27 cellular contexts compared by ENCODE assay signal in genomic region chr12:108671110-108671509, GRCh38. TPM values are rescaled to one million over a fixed set of nuclear protein-coding genes. Genes with fewer than 3 reads are reported as not detected.
DNase-seq lines count a peak whose midpoint lies in the region; ATAC-seq, FAIRE-seq and TF ChIP-seq lines count a peak whose summit lies in the region.
"Had no signal": no experiment of that assay in that cellular context is flagged by ENCODE, and none has a peak within 500 bp of the region (broad histone marks: within the 10 kb centered on the region; RNA-seq: fewer than 3 reads in every experiment).

No MANE protein-coding gene starts in this region.

- intact Hi-C loops in CD14-positive monocyte (cut with micrococcal nuclease) (no loop called here), K562 (cut with micrococcal nuclease) (no loop called here)

- H3K27me3 ChIP-seq in K562 (ENCODE audit: control insufficient read depth in 2 of 2, insufficient read depth in 2 of 2, low read length in 2 of 2): no peaks in the 10 kb centered on the region

- WGBS in K562 (ENCODE audit: insufficient coverage, low coverage, missing lambda C conversion rate): 27% methylated on average over 3 of the region's 3 CpGs

- no peak overlapping the region for H2AFZ ChIP-seq in K562 (ENCODE audit: low read depth, low read length)
- H2AFZ ChIP-seq: PC-9 had no signal

- no peak for TF ChIP-seq EP300 in K562 (IDR thresholded peaks at IDR 0.05; ENCODE audit: low read length)

- no peaks in the 10 kb centered on the region for H3K9me1 ChIP-seq in K562 (ENCODE audit: control insufficient read depth, insufficient read depth, low read length)

- 0 out of 4 replicates have a peak overlapping the region, but pooled peaks of 1 of the 2 experiments have one; percentile 14 for H3K9ac ChIP-seq in K562 (ENCODE audit: insufficient read depth in 1 of 2, low read depth in 2 of 2, low read length in 2 of 2)

- peaks cover 7 to 12% of the 10 kb centered on the region in 2 experiments; a peak in 3 of 5 replicates for H3K4me1 ChIP-seq in K562 (replicated peaks in 1 of 2; ENCODE audit: control insufficient read depth in 2 of 2, insufficient read depth in 2 of 2, low read length in 2 of 2)

- no peak for TF ChIP-seq RAD21 in K562 (CRISPR knock-in tag; conservative IDR thresholded peaks at IDR 0.05 in 1 of 2, IDR thresholded peaks at IDR 0.05 in 1 of 2)

- H3K9me3 Mint-ChIP-seq in CD14-positive monocyte: peaks cover 0 to 3% (median 0%) of the 10 kb centered on the region in 7 donors
- H3K9me3 Mint-ChIP-seq in IgD-negative memory B cell: no peaks in the 10 kb centered on the region
- H3K9me3 Mint-ChIP-seq in nephron progenitor cell: no peaks in the 10 kb centered on the region
- H3K9me3 Mint-ChIP-seq: activated CD8-positive, alpha-beta T cell treated with anti-CD3 and anti-CD28 coated beads for 36 hours; activated naive CD8-positive, alpha-beta T cell treated with anti-CD3 and anti-CD28 coated beads, Interleukin-2, amount 10 ng/mL, durations not matched to agents 7 days and 5 days; CD8-positive, alpha-beta memory T cell; naive B cell; stimulated activated naive CD8-positive, alpha-beta T cell treated with anti-CD3 and anti-CD28 coated beads, Interleukin-15, Interleukin-2, amounts not matched to agents 100 ng/mL and 50 ng/mL, for 24 hours had no signal

- CTCF ChIA-PET in K562 (lab: Yijun Ruan, JAX; ENCODE audit: low intra/inter-chr PET ratio): no interaction called here

- no peak overlapping the region for H3K4me3 Mint-ChIP-seq in CD14-positive monocyte
- no peak overlapping the region for H3K4me3 Mint-ChIP-seq in IgD-negative memory B cell
- H3K4me3 Mint-ChIP-seq in nephron progenitor cell: peak overlapping the region; percentile 7
- H3K4me3 Mint-ChIP-seq: activated CD8-positive, alpha-beta T cell treated with anti-CD3 and anti-CD28 coated beads for 36 hours; activated naive CD8-positive, alpha-beta T cell treated with anti-CD3 and anti-CD28 coated beads, Interleukin-2, amount 10 ng/mL, durations not matched to agents 7 days and 5 days; CD8-positive, alpha-beta memory T cell; naive B cell; stimulated activated naive CD8-positive, alpha-beta T cell treated with anti-CD3 and anti-CD28 coated beads, Interleukin-15, Interleukin-2, amounts not matched to agents 100 ng/mL and 50 ng/mL, for 24 hours had no signal

- peaks cover 28% of the 10 kb centered on the region for H3K4me1 Mint-ChIP-seq in CD14-positive monocyte
- H3K4me1 Mint-ChIP-seq in IgD-negative memory B cell: peaks cover 12 to 24% (median 19%) of the 10 kb centered on the region in 3 donors
- H3K4me1 Mint-ChIP-seq in nephron progenitor cell: peaks cover 53% of the 10 kb centered on the region
- H3K4me1 Mint-ChIP-seq: CD8-positive, alpha-beta memory T cell had no signal

- H3K9me3 ChIP-seq in K562 (replicated peaks; ENCODE audit: control insufficient read depth, insufficient read depth, low read depth, low read length): no peaks in the 10 kb centered on the region
- H3K9me3 ChIP-seq: psoas muscle had no signal

- H3K36me3 Mint-ChIP-seq in CD14-positive monocyte: peaks cover 61 to 64% of the 10 kb centered on the region in 2 donors
- peaks cover 12% of the 10 kb centered on the region for H3K36me3 Mint-ChIP-seq in IgD-negative memory B cell
- peaks cover 44% of the 10 kb centered on the region for H3K36me3 Mint-ChIP-seq in nephron progenitor cell (ENCODE audit: low read depth)

- no peak for TF ChIP-seq CTCF in CD14-positive monocyte (IDR thresholded peaks at IDR 0.05)
- no peak for TF ChIP-seq CTCF in K562 (IDR thresholded peaks at IDR 0.05 in 2 of 3, conservative IDR thresholded peaks at IDR 0.05 in 1 of 3; ENCODE audit: insufficient read depth in 2 of 3, low read depth in 1 of 3, low read length in 3 of 3)
- no peak for TF ChIP-seq CTCF in nephron progenitor cell (IDR thresholded peaks at IDR 0.05)

- H3K4me2 ChIP-seq in K562 (ENCODE audit: insufficient read depth, low read length): no peak overlapping the region
- H3K4me2 ChIP-seq: PC-9 had no signal

- no peak overlapping the region for H3K4me3 ChIP-seq in K562
- H3K4me3 ChIP-seq: PC-9, psoas muscle had no signal

- peak overlapping the region; percentile 45; the same call in 2 of the 3 replicates for H3K27ac ChIP-seq in K562 (ENCODE audit: extremely low read depth, low read depth, low read length)

- peaks cover 0 to 2% (median 0%) of the 10 kb centered on the region in 3 donors for H3K27me3 Mint-ChIP-seq in CD14-positive monocyte (ENCODE audit: low read depth in 3 of 3)
- no peaks in the 10 kb centered on the region for H3K27me3 Mint-ChIP-seq in IgD-negative memory B cell
- H3K27me3 Mint-ChIP-seq in nephron progenitor cell (ENCODE audit: low read depth, poor library complexity): no peaks in the 10 kb centered on the region
- H3K27me3 Mint-ChIP-seq: activated CD8-positive, alpha-beta T cell treated with anti-CD3 and anti-CD28 coated beads for 36 hours; activated naive CD8-positive, alpha-beta T cell treated with anti-CD3 and anti-CD28 coated beads, Interleukin-2, amount 10 ng/mL, durations not matched to agents 7 days and 5 days; naive B cell; stimulated activated naive CD8-positive, alpha-beta T cell treated with anti-CD3 and anti-CD28 coated beads, Interleukin-15, Interleukin-2, amounts not matched to agents 100 ng/mL and 50 ng/mL, for 24 hours had no signal

- FAIRE-seq in K562 (lab: Jason Lieb, UNC): peak; percentile 65

- DNase-seq in CD14-positive monocyte (ENCODE audit: low spot score) (no peak), K562 (ENCODE audit: extremely low read depth in 1 of 4, low spot score in 3 of 4) (peak in 1 of 4 experiments; percentile 31), nephron progenitor cell (no peak), amygdala (lab: John Stamatoyannopoulos, UW) (no peak), NK-92 (lab: John Stamatoyannopoulos, UW; ENCODE audit: unreplicated experiment) (no peak), erythroblast (lab: John Stamatoyannopoulos, UW) (no peak), NCI-H82 (lab: John Stamatoyannopoulos, UW) (no peak)
- DNase-seq: activated CD4-positive, CD25-positive, alpha-beta regulatory T cell treated with anti-CD3 and anti-CD28 coated beads, Interleukin-2, amount 50 U/mL, for 72 hours; activated CD8-positive, alpha-beta T cell treated with anti-CD3 and anti-CD28 coated beads for 36 hours; activated naive CD8-positive, alpha-beta T cell treated with anti-CD3 and anti-CD28 coated beads, Interleukin-2, amount 10 ng/mL, durations not matched to agents 7 days and 5 days; CD8-positive, alpha-beta memory T cell; Kasumi-1; naive B cell; NCI-H1092 treated with DMSO at 0.1 percent for 48 hours; NCI-H187 treated with DMSO at 0.1 percent for 48 hours; NCI-H2171 treated with DMSO at 0.1 percent for 48 hours; NCI-H510A treated with DMSO at 0.1 percent for 48 hours; NK-92 treated with Interleukin-12 subunit alpha and Interleukin-12 subunit beta, amount 100 ng/mL, for 24 hours; nucleus accumbens; PC-9; psoas muscle; SHP77 treated with DMSO at 0.1 percent for 48 hours; T1000 had no signal

- H3K27ac Mint-ChIP-seq in CD14-positive monocyte (peak overlapping the region in 6 of 7 donors; percentile 8 to 76 (median 55)), IgD-negative memory B cell (peak overlapping the region in 2 of 3 donors; percentile 51 to 71), nephron progenitor cell (peak overlapping the region; percentile 96)
- H3K27ac Mint-ChIP-seq: activated CD8-positive, alpha-beta T cell treated with anti-CD3 and anti-CD28 coated beads for 36 hours; activated naive CD8-positive, alpha-beta T cell treated with anti-CD3 and anti-CD28 coated beads, Interleukin-2, amount 10 ng/mL, durations not matched to agents 7 days and 5 days; stimulated activated naive CD8-positive, alpha-beta T cell treated with anti-CD3 and anti-CD28 coated beads, Interleukin-15, Interleukin-2, amounts not matched to agents 100 ng/mL and 50 ng/mL, for 24 hours had no signal

- no TSS peak for BruUV-seq in K562 (replicated peaks; lab: Mats Ljungman, UMichigan)

- in situ Hi-C loops in K562 (cut with MboI): no loop called here

- POLR2A ChIA-PET in K562 (lab: Yijun Ruan, JAX): interaction anchor here (0.7 kb wide), 1 partner anchor 137 kb away, joined by 3 read pairs; no protein-coding TSS in a partner anchor

- peaks cover 79% of the 10 kb centered on the region for H3K79me2 ChIP-seq in K562 (ENCODE audit: control insufficient read depth, insufficient read depth, low read length)

- no peaks in the 10 kb centered on the region; the same call in 1 of the 2 replicates for H4K20me1 ChIP-seq in K562 (replicated peaks; ENCODE audit: control insufficient read depth, insufficient read depth, low read length)

- ATAC-seq in K562: peak; percentile 59
- ATAC-seq: activated CD8-positive, alpha-beta T cell treated with anti-CD3 and anti-CD28 coated beads for 36 hours; HCT116; left lobe of liver; psoas muscle had no signal

- H3K36me3 ChIP-seq in K562 (ENCODE audit: control insufficient read depth, insufficient read depth, low read length): peaks cover 62% of the 10 kb centered on the region

- TF ChIP-seq POLR2A in K562 (conservative IDR thresholded peaks at IDR 0.05) (no peak), erythroblast (IDR thresholded peaks at IDR 0.05; ENCODE audit: low read length) (no peak)

TF ChIP-seq in K562, 482 proteins besides CTCF, POLR2A, EP300 and RAD21 (continues in another document):
- TF ChIP-seq ZNF766 (CRISPR knock-in tag; conservative IDR thresholded peaks at IDR 0.05) (0 out of 2 replicates have a peak, but pooled peaks have one; percentile 25), DPF2 (IDR thresholded peaks at IDR 0.05) (peak; percentile 62; the same call in 1 of the 2 replicates)

RNA-seq across cellular contexts. Expression of gene SELPLG, which starts 37.4 kb away (rescaled TPM):
- polyA plus RNA-seq in CD14-positive monocyte (100 to 1,000 TPM; 247 to 349 TPM), IgD-negative memory B cell (37.0 TPM), K562 (2011; rRNA removed) (1.4 and 1.6 TPM in 2 replicates), K562 (2014; fragmentation: Illumina TruSeq; extraction: Trizol) (3.3 and 3.9 TPM in 2 replicates), K562 (2014; fragmentation: Nextera tagmentation; extraction: Ambion mirVana) (under 1 TPM; 0.22 to 0.34 TPM), K562 (2014; rRNA removed) (1.2 and 2.8 TPM in 2 replicates)
- 0.35 and 0.79 TPM in 2 replicates for total RNA-seq in K562 (2011; cell fraction: chromatin; rRNA removed; ENCODE audit: low replicate concordance)
- 1.1 and 1.5 TPM in 2 replicates for total RNA-seq in K562 (2011; cell fraction: nucleolus; rRNA removed)
- total RNA-seq in K562 (2011; cell fraction: nucleoplasm; rRNA removed): 0.59 and 0.69 TPM in 2 replicates
- total RNA-seq in K562 (2014; rRNA removed) (1.7 and 3.4 TPM in 2 replicates), K562 (2014; rRNA removed; fragmentation: Illumina TruSeq; extraction: Trizol) (0.54 and 0.76 TPM in 2 replicates), K562 (2015; rRNA removed; fragmentation: Illumina TruSeq; extraction: Trizol) (10.2 TPM in 2 replicates), K562 (2021) (2.2 and 2.5 TPM in 2 replicates)
- polyA plus RNA-seq in K562 (2011; cell fraction: cytosol; rRNA removed): 1.9 and 6.8 TPM in 2 replicates
- polyA plus RNA-seq in K562 (2011; cell fraction: nucleus; rRNA removed): 0.60 and 0.92 TPM in 2 replicates
- polyA plus RNA-seq in K562 (2012): 9.4 and 9.9 TPM in 2 replicates
- 0.48 and 1.1 TPM in 2 replicates for polyA minus RNA-seq in K562 (2011; rRNA and poly(A)+ RNA removed)
- 0.91 and 0.95 TPM in 2 replicates for polyA minus RNA-seq in K562 (2011; cell fraction: cytosol; rRNA and poly(A)+ RNA removed)
- polyA minus RNA-seq in K562 (2011; cell fraction: nucleus; rRNA and poly(A)+ RNA removed): 0.27 and 0.44 TPM in 2 replicates
